13 cellular contexts compared by ENCODE assay signal in the genomic region with DNA sequence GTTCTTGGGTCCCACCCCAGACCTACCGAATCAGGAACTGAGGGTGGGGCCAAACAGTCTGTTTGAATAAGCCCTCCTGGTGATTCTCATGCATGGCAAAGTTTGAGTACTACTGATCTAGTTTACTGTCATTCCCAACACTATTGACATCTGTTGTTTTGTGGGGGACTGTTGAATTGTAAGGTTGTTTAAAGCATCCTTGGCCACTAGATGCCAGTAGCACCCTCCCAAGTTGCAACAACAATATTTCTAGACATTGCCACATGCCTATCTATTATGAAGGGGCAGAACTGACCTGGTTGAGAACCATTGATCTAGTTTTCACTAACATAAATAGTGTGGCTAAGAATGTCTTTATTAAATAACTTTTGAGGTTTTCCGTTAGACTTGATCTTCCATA. TPM values are rescaled to one million over a fixed set of nuclear protein-coding genes. Genes with fewer than 3 reads are reported as not detected.
DNase-seq lines count a peak whose midpoint lies in the region; ATAC-seq, FAIRE-seq and TF ChIP-seq lines count a peak whose summit lies in the region.
"Had no signal": no experiment of that assay in that cellular context is flagged by ENCODE, and none has a peak within 500 bp of the region (broad histone marks: within the 10 kb centered on the region; RNA-seq: fewer than 3 reads in every experiment).

No MANE protein-coding gene starts in this region.

- H3K4me3 ChIP-seq in astrocyte (ENCODE audit: insufficient read depth, low read depth, low read length) (no peak overlapping the region), neural cell (ENCODE audit: low read length) (no peak overlapping the region), testis (no peak overlapping the region)

- TF ChIP-seq POLR2A in testis (IDR thresholded peaks at IDR 0.05): no peak

- intact Hi-C loops in activated CD4-positive, alpha-beta T cell treated with anti-CD3 and anti-CD28 coated beads for 36 hours (cut with DNase I, micrococcal nuclease): no loop called here
- intact Hi-C loops in testis (cut with DNase I; ENCODE audit: low total_unique reads): no loop called here

- CTCF ChIA-PET in activated CD4-positive, alpha-beta T cell treated with anti-CD3 and anti-CD28 coated beads for 36 hours (lab: Charles Lee): interaction anchor here (0.9 kb wide), 1 partner anchor 23 kb away, joined by 4 read pairs; no protein-coding TSS in a partner anchor
- CTCF ChIA-PET in RWPE1 (lab: Yijun Ruan, JAX): no interaction called here

- H3K4me2 ChIP-seq in astrocyte (ENCODE audit: low read length): no peak overlapping the region
- no peak overlapping the region for H3K4me2 ChIP-seq in neural cell (ENCODE audit: low read length)

- H3K9me3 Mint-ChIP-seq in activated CD4-positive, alpha-beta T cell treated with anti-CD3 and anti-CD28 coated beads for 36 hours (ENCODE audit: low read depth): no peaks in the 10 kb centered on the region
- H3K9me3 Mint-ChIP-seq in HFFc6 (no peaks in the 10 kb centered on the region), astrocyte (ENCODE audit: unreplicated experiment) (no peaks in the 10 kb centered on the region)
- H3K9me3 Mint-ChIP-seq: brain had no signal

- DNase-seq in activated CD4-positive, alpha-beta T cell treated with anti-CD3 and anti-CD28 coated beads for 36 hours: no peak
- no peak for DNase-seq in activated CD4-positive, alpha-beta T cell treated with anti-CD3 and anti-CD28 coated beads, Interleukin-2, amount 50 U/mL, for 4 hours
- DNase-seq in HFFc6 (no peak), astrocyte (ENCODE audit: low read depth) (no peak), RWPE1 (ENCODE audit: low spot score) (no peak), testis (no peak), middle frontal gyrus (ENCODE audit: extremely low spot score, low spot score) (no peak)
- DNase-seq: activated CD4-positive, CD25-positive, alpha-beta regulatory T cell; glutamatergic neuron; naive B cell; NCI-H774 had no signal

- 89 to 95% methylated on average over 2 of the region's 2 CpGs for WGBS in testis, 2 donors

- no peak for TF ChIP-seq EP300 in neural cell (conservative IDR thresholded peaks at IDR 0.05; ENCODE audit: poor library complexity, severe bottlenecking)

- H3K27ac ChIP-seq in astrocyte (ENCODE audit: low read depth, low read length) (no peak overlapping the region), neural cell (ENCODE audit: low read length) (no peak overlapping the region), RWPE1 (no peak overlapping the region), testis (no peak overlapping the region)

- H3K4me1 ChIP-seq in astrocyte (ENCODE audit: insufficient read depth, low read length): peaks cover 9% of the 10 kb centered on the region
- H3K4me1 ChIP-seq in testis: no peaks in the 10 kb centered on the region

- H3F3A ChIP-seq in neural cell (ENCODE audit: insufficient read depth, low read length, poor library complexity, severe bottlenecking): no peaks in the 10 kb centered on the region

- no peaks in the 10 kb centered on the region for H3K27me3 ChIP-seq in astrocyte (ENCODE audit: insufficient read depth, low read length)
- H3K27me3 ChIP-seq in neural cell (ENCODE audit: insufficient read depth, low read depth, low read length): no peaks in the 10 kb centered on the region
- H3K27me3 ChIP-seq in testis: no peaks in the 10 kb centered on the region

- H3K9me3 ChIP-seq in astrocyte (ENCODE audit: insufficient read depth, low read depth, low read length): no peaks in the 10 kb centered on the region
- no peaks in the 10 kb centered on the region for H3K9me3 ChIP-seq in neural cell (ENCODE audit: low read length)
- H3K9me3 ChIP-seq in testis: no peaks in the 10 kb centered on the region

- ATAC-seq in activated CD4-positive, alpha-beta T cell treated with anti-CD3 and anti-CD28 coated beads for 36 hours: no peak

- H3K36me3 Mint-ChIP-seq in activated CD4-positive, alpha-beta T cell treated with anti-CD3 and anti-CD28 coated beads for 36 hours (ENCODE audit: low read depth): peaks cover 72% of the 10 kb centered on the region
- H3K36me3 Mint-ChIP-seq in HFFc6 (ENCODE audit: low read depth) (peaks cover 18% of the 10 kb centered on the region), astrocyte (ENCODE audit: low read depth, unreplicated experiment) (peaks cover 4% of the 10 kb centered on the region)

- POLR2A ChIA-PET in activated CD4-positive, alpha-beta T cell treated with anti-CD3 and anti-CD28 coated beads for 36 hours (lab: Charles Lee): no interaction called here
- POLR2A ChIA-PET in RWPE1 (lab: Yijun Ruan, JAX; ENCODE audit: low non-redundant PET): no interaction called here

- H3K4me1 Mint-ChIP-seq in activated CD4-positive, alpha-beta T cell treated with anti-CD3 and anti-CD28 coated beads for 36 hours: peaks cover 34% of the 10 kb centered on the region
- peaks cover 11% of the 10 kb centered on the region for H3K4me1 Mint-ChIP-seq in HFFc6 (ENCODE audit: low read depth)
- H3K4me1 Mint-ChIP-seq in astrocyte (ENCODE audit: low read depth, unreplicated experiment): peaks cover 6% of the 10 kb centered on the region

- H3K36me3 ChIP-seq in astrocyte (ENCODE audit: insufficient read depth, low read length) (peaks cover 32% of the 10 kb centered on the region), neural cell (ENCODE audit: insufficient read depth, low read length) (no peaks in the 10 kb centered on the region), testis (ENCODE audit: low read depth, missing control alignments) (no peaks in the 10 kb centered on the region)

- TF ChIP-seq CTCF in HFFc6 (IDR thresholded peaks at IDR 0.05): peak; percentile 42
- no peak for TF ChIP-seq CTCF in astrocyte (IDR thresholded peaks at IDR 0.05; ENCODE audit: insufficient read depth, low read depth, low read length)
- peak; percentile 32 for TF ChIP-seq CTCF in neural cell (IDR thresholded peaks at IDR 0.05; ENCODE audit: poor library complexity, severe bottlenecking)
- no peak for TF ChIP-seq CTCF in RWPE1 (conservative IDR thresholded peaks at IDR 0.05; ENCODE audit: low read depth)
- no peak for TF ChIP-seq CTCF in testis (IDR thresholded peaks at IDR 0.05)

- H2AFZ ChIP-seq in astrocyte (ENCODE audit: low read depth, low read length) (no peak overlapping the region), neural cell (ENCODE audit: low read depth, low read length) (no peak overlapping the region)

- H3K9me2 ChIP-seq in neural cell (ENCODE audit: insufficient read depth, low read length): no peaks in the 10 kb centered on the region

- peak; percentile 26 for TF ChIP-seq RAD21 in neural cell (conservative IDR thresholded peaks at IDR 0.05)

- H3K27me3 Mint-ChIP-seq in activated CD4-positive, alpha-beta T cell treated with anti-CD3 and anti-CD28 coated beads for 36 hours: no peaks in the 10 kb centered on the region
- H3K27me3 Mint-ChIP-seq in HFFc6 (ENCODE audit: insufficient read depth) (no peaks in the 10 kb centered on the region; the same call in 1 of the 2 replicates), astrocyte (ENCODE audit: low read depth, unreplicated experiment) (no peaks in the 10 kb centered on the region)
- H3K27me3 Mint-ChIP-seq: naive B cell had no signal

- H3K79me2 ChIP-seq in astrocyte (ENCODE audit: insufficient read depth, low read length) (peaks cover 19% of the 10 kb centered on the region), neural cell (replicated peaks; ENCODE audit: insufficient read depth, low read length) (no peaks in the 10 kb centered on the region)

- H4K20me1 ChIP-seq in astrocyte (ENCODE audit: insufficient read depth, low read length) (peaks cover 32% of the 10 kb centered on the region), neural cell (ENCODE audit: insufficient read depth) (no peaks in the 10 kb centered on the region)

- H3K4me3 Mint-ChIP-seq in activated CD4-positive, alpha-beta T cell treated with anti-CD3 and anti-CD28 coated beads for 36 hours: no peak overlapping the region
- H3K4me3 Mint-ChIP-seq in HFFc6 (no peak overlapping the region), astrocyte (ENCODE audit: unreplicated experiment) (no peak overlapping the region)
- H3K4me3 Mint-ChIP-seq: naive B cell had no signal

- H3K27ac Mint-ChIP-seq in activated CD4-positive, alpha-beta T cell treated with anti-CD3 and anti-CD28 coated beads for 36 hours: peak overlapping the region; percentile 37
- H3K27ac Mint-ChIP-seq in HFFc6 (no peak overlapping the region), astrocyte (ENCODE audit: unreplicated experiment) (peak overlapping the region; percentile 34)

- H3K9ac ChIP-seq in astrocyte (ENCODE audit: low read length): no peak overlapping the region
- no peak overlapping the region for H3K9ac ChIP-seq in neural cell (ENCODE audit: low read length)

- peak; percentile 99 for FAIRE-seq in astrocyte (lab: Jason Lieb, UNC)

TF ChIP-seq in neural cell, 6 proteins besides CTCF, POLR2A, EP300 and RAD21 (continues in another document):
- TF ChIP-seq TAF1 (IDR thresholded peaks at IDR 0.05; ENCODE audit: low read depth): no peak
- TF ChIP-seq POLR2AphosphoS5 (IDR thresholded peaks at IDR 0.05): no peak
- TF ChIP-seq MXI1 (conservative IDR thresholded peaks at IDR 0.05; ENCODE audit: poor library complexity, severe bottlenecking): no peak
- no peak for TF ChIP-seq SMC3 (conservative IDR thresholded peaks at IDR 0.05; ENCODE audit: poor library complexity)
- TF ChIP-seq EZH2 (IDR thresholded peaks at IDR 0.05; ENCODE audit: borderline replicate concordance, insufficient read depth, low read length, poor library complexity, severe bottlenecking): no peak

RNA-seq across cellular contexts. Expression of a gene that starts 15.1 kb away (rescaled TPM):
- total RNA-seq in activated CD4-positive, alpha-beta T cell treated with anti-CD3 and anti-CD28 coated beads for 36 hours: 10 to 100 TPM; 17.6 to 18.3 TPM
- 10 to 100 TPM; 17.2 to 30.9 (median 28.5) TPM for total RNA-seq in HFFc6 (2021; fragmentation: NEBNext Ultra II Directional; extraction: Animal tissue kit (Norgen Biotek cat#: 25700))
- total RNA-seq in astrocyte (7.3 and 9.3 TPM in 2 replicates), testis (10 to 100 TPM; 17.9 to 21.3 TPM)
- polyA plus RNA-seq in neural cell (38.5 and 49.1 TPM in 2 replicates), testis (ENCODE audit: insufficient read depth, low read depth, low replicate concordance) (15.4 TPM)
- 52.6 and 58.3 TPM in 2 replicates for polyA minus RNA-seq in neural cell

RNA-seq across cellular contexts. Expression of a gene that starts 20.3 kb away (rescaled TPM):
- 1,000 to 10,000 TPM; 1,263 to 1,446 TPM for total RNA-seq in activated CD4-positive, alpha-beta T cell treated with anti-CD3 and anti-CD28 coated beads for 36 hours
- 100 to 1,000 TPM; 331 to 409 (median 375) TPM for total RNA-seq in HFFc6 (2021; fragmentation: NEBNext Ultra II Directional; extraction: Animal tissue kit (Norgen Biotek cat#: 25700))
- total RNA-seq in astrocyte: 606 and 665 TPM in 2 replicates
- polyA plus RNA-seq in neural cell: 381 and 425 TPM in 2 replicates
- polyA minus RNA-seq in neural cell: 112 and 164 TPM in 2 replicates
- total RNA-seq in testis: 10 to 100 TPM; 69.1 to 100.0 TPM
- polyA plus RNA-seq in testis (ENCODE audit: insufficient read depth, low read depth, low replicate concordance): 109 TPM

Comparison
In these comparisons a context has a peak if more than half of its experiments do, and no peak if none do; other contexts are left out.
1. CTCF ChIP-seq: peak in HFFc6 (single experiment) and neural cell (single experiment); none in astrocyte (single experiment), RWPE1 (single experiment) and testis (0 of 3).